23 cellular contexts compared by ENCODE assay signal in genomic region chr15:49199666-49200065, GRCh38.
"Had no signal": no experiment of that assay in that cellular context is flagged by ENCODE, and none has a peak within 500 bp of the region (broad histone marks: within the 10 kb centered on the region; RNA-seq: fewer than 3 reads in every experiment).

No MANE protein-coding gene starts in this region.

- H3K27ac ChIP-seq: ovary, right lobe of liver, testis had no signal

- H3K9me3 ChIP-seq: ovary, right lobe of liver, SK-N-SH, stomach, testis had no signal

- H3K4me1 Mint-ChIP-seq: activated CD4-positive, alpha-beta T cell treated with anti-CD3 and anti-CD28 coated beads, Interleukin-2, amount 10 ng/mL, durations not matched to agents 24 days and 14 days; activated T-helper 17 cell treated with anti-CD3 and anti-CD28 coated beads, Interleukin-2, amount 50 U/mL, for 72 hours had no signal

- ATAC-seq: activated CD8-positive, alpha-beta T cell treated with anti-CD3 and anti-CD28 coated beads for 36 hours; activated naive CD8-positive, alpha-beta T cell treated with anti-CD3 and anti-CD28 coated beads, Interleukin-2, amount 50 U/mL, for 24 hours; activated T-helper 17 cell treated with anti-CD3 and anti-CD28 coated beads, Interleukin-2, amount 50 U/mL, for 72 hours; left ventricle myocardium superior; naive thymus-derived CD8-positive, alpha-beta T cell; right lobe of liver; T-cell had no signal

- H3K4me1 ChIP-seq: testis had no signal

- H3K27me3 Mint-ChIP-seq: activated CD4-positive, alpha-beta T cell treated with anti-CD3 and anti-CD28 coated beads, Interleukin-2, amount 10 ng/mL, durations not matched to agents 24 days and 14 days; activated CD8-positive, alpha-beta T cell treated with anti-CD3 and anti-CD28 coated beads for 36 hours; activated naive CD8-positive, alpha-beta T cell treated with anti-CD3 and anti-CD28 coated beads, Interleukin-2, amount 50 U/mL, for 24 hours; activated T-helper 17 cell treated with anti-CD3 and anti-CD28 coated beads, Interleukin-2, amount 50 U/mL, for 72 hours; naive thymus-derived CD8-positive, alpha-beta T cell; T-cell; type B pancreatic cell had no signal

- H3K36me3 ChIP-seq: ovary, right lobe of liver had no signal

- H3K27me3 ChIP-seq: ovary, right lobe of liver, stomach, testis had no signal

- H3K27ac Mint-ChIP-seq: activated CD4-positive, alpha-beta T cell treated with anti-CD3 and anti-CD28 coated beads, Interleukin-2, amount 10 ng/mL, durations not matched to agents 24 days and 14 days; activated CD8-positive, alpha-beta T cell treated with anti-CD3 and anti-CD28 coated beads for 36 hours; activated naive CD8-positive, alpha-beta T cell treated with anti-CD3 and anti-CD28 coated beads, Interleukin-2, amount 50 U/mL, for 24 hours; activated T-helper 17 cell treated with anti-CD3 and anti-CD28 coated beads, Interleukin-2, amount 50 U/mL, for 72 hours; T-cell; type B pancreatic cell had no signal

- H3K4me3 ChIP-seq: ovary, right lobe of liver, smooth muscle cell, stomach, testis had no signal

- DNase-seq: activated CD4-positive, alpha-beta T cell treated with anti-CD3 and anti-CD28 coated beads, Interleukin-2, amount 10 ng/mL, durations not matched to agents 24 days and 14 days; activated CD8-positive, alpha-beta T cell treated with anti-CD3 and anti-CD28 coated beads for 36 hours; activated naive CD4-positive, alpha-beta T cell treated with Interleukin-2 at 50 U/mL for 16 hours; activated naive CD8-positive, alpha-beta T cell treated with anti-CD3 and anti-CD28 coated beads, Interleukin-2, amount 50 U/mL, for 24 hours; activated T-cell treated with anti-CD3 and anti-CD28 coated beads, Interleukin-2, amount 50 U/mL, for 1 hour; anterior cingulate cortex; cortex of kidney; head of caudate nucleus; kidney glomerular epithelial cell; left ventricle myocardium superior; mesendoderm; naive thymus-derived CD8-positive, alpha-beta T cell; ovary; right lobe of liver; SK-N-SH; stimulated activated CD4-positive, alpha-beta T cell treated with anti-CD3 and anti-CD28 coated beads, Interleukin-4, amount 100 ng/mL, for 1 hour; stomach; T-cell; T-helper 9 cell; testis had no signal

- H3K4me3 Mint-ChIP-seq: activated CD4-positive, alpha-beta T cell treated with anti-CD3 and anti-CD28 coated beads, Interleukin-2, amount 10 ng/mL, durations not matched to agents 24 days and 14 days; activated CD8-positive, alpha-beta T cell treated with anti-CD3 and anti-CD28 coated beads for 36 hours; activated naive CD8-positive, alpha-beta T cell treated with anti-CD3 and anti-CD28 coated beads, Interleukin-2, amount 50 U/mL, for 24 hours; activated T-helper 17 cell treated with anti-CD3 and anti-CD28 coated beads, Interleukin-2, amount 50 U/mL, for 72 hours; naive thymus-derived CD8-positive, alpha-beta T cell; T-cell; type B pancreatic cell had no signal

- H3K9me3 Mint-ChIP-seq: activated CD4-positive, alpha-beta T cell treated with anti-CD3 and anti-CD28 coated beads, Interleukin-2, amount 10 ng/mL, durations not matched to agents 24 days and 14 days had no signal
